Comparison of ENCODE assay signal across 10 cellular contexts in the genomic region with DNA sequence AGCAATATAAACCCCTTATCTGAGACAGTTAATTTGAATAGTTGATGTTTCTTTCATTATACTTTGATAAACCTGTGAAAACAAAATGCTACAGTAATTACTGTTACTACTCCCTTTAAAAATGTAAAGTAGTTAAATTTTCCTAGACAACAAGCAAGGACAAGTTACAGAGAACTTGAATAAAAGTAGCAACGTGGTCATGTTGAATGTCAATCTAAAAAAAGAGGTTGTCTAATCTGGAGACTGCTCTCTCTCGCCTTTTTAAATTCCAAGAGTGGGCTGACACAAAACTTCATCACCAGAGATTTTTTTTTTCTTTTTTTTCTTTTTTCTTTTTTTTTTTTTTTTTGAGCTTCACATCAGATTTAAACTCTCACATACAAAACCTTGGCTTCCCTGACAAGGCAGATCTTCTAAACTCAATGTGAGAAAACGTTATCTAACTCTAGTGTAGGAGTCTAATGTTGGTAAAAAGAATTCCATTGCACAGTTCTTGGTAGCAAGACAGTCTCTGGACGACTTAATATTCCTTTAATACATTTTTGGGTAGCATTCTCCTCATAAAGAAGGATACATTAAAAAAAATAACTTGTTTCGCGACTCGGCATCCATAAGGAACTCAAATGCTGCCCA. TPM values are rescaled to one million over a fixed set of nuclear protein-coding genes. Genes with fewer than 3 reads are reported as not detected.
A peak's percentile ranks its signal among the peaks of the same experiment; 100 is the strongest.
DNase-seq lines count a peak whose midpoint lies in the region; TF ChIP-seq lines count a peak whose summit lies in the region.
"Had no signal": no experiment of that assay in that cellular context is flagged by ENCODE, and none has a peak within 500 bp of the region (broad histone marks: within the 10 kb centered on the region; RNA-seq: fewer than 3 reads in every experiment).

No MANE protein-coding gene starts in this region.

- intact Hi-C loops in activated CD4-positive, alpha-beta memory T cell treated with anti-CD3 and anti-CD28 coated beads for 36 hours (cut with micrococcal nuclease), result no loop called here
- intact Hi-C loops in stomach (cut with DNase I; ENCODE audit: low total_unique reads), result no loop called here

- no peak for TF ChIP-seq POLR2A in stomach (IDR thresholded peaks at IDR 0.05)

- CTCF ChIA-PET in activated CD4-positive, alpha-beta memory T cell treated with anti-CD3 and anti-CD28 coated beads for 36 hours (lab: Charles Lee), result no interaction called here
- CTCF ChIA-PET in activated CD4-positive, alpha-beta memory T cell treated with anti-CD3 and anti-CD28 coated beads, Interleukin-2, amount 10 ng/mL, durations not matched to agents 7 days and 5 days (lab: Charles Lee), result interaction anchor here (0.6 kb wide), 1 partner anchor 573 kb away, joined by 3 read pairs; no protein-coding TSS in a partner anchor

- peak overlapping the region; percentile 47 to 99 (median 95) for H3K27ac ChIP-seq in stomach

- no peak for TF ChIP-seq EP300 in stomach (IDR thresholded peaks at IDR 0.05)

- peaks cover 29% of the 10 kb centered on the region for H3K4me1 Mint-ChIP-seq in activated CD4-positive, alpha-beta memory T cell treated with anti-CD3 and anti-CD28 coated beads for 36 hours (ENCODE audit: low read depth)
- H3K4me1 Mint-ChIP-seq in activated CD4-positive, alpha-beta memory T cell treated with anti-CD3 and anti-CD28 coated beads, Interleukin-2, amount 10 ng/mL, durations not matched to agents 7 days and 5 days, result peaks cover 27% of the 10 kb centered on the region
- peaks cover 41% of the 10 kb centered on the region for H3K4me1 Mint-ChIP-seq in activated naive CD8-positive, alpha-beta T cell treated with anti-CD3 and anti-CD28 coated beads for 36 hours

- no peaks in the 10 kb centered on the region for H3K36me3 ChIP-seq in kidney epithelial cell (ENCODE audit: control insufficient read depth, insufficient read depth, low read length)
- H3K36me3 ChIP-seq in stomach, result no peaks in the 10 kb centered on the region

- H3K27me3 Mint-ChIP-seq in activated CD4-positive, alpha-beta memory T cell treated with anti-CD3 and anti-CD28 coated beads for 36 hours, result peaks cover 1% of the 10 kb centered on the region
- H3K27me3 Mint-ChIP-seq in activated CD4-positive, alpha-beta memory T cell treated with anti-CD3 and anti-CD28 coated beads, Interleukin-2, amount 10 ng/mL, durations not matched to agents 7 days and 5 days, result peaks cover 15% of the 10 kb centered on the region
- peaks cover 4% of the 10 kb centered on the region for H3K27me3 Mint-ChIP-seq in activated naive CD8-positive, alpha-beta T cell treated with anti-CD3 and anti-CD28 coated beads for 36 hours

- no peaks in the 10 kb centered on the region for H3K9me3 Mint-ChIP-seq in activated CD4-positive, alpha-beta memory T cell treated with anti-CD3 and anti-CD28 coated beads for 36 hours
- no peaks in the 10 kb centered on the region for H3K9me3 Mint-ChIP-seq in activated CD4-positive, alpha-beta memory T cell treated with anti-CD3 and anti-CD28 coated beads, Interleukin-2, amount 10 ng/mL, durations not matched to agents 7 days and 5 days
- H3K9me3 Mint-ChIP-seq in activated naive CD8-positive, alpha-beta T cell treated with anti-CD3 and anti-CD28 coated beads for 36 hours, result no peaks in the 10 kb centered on the region

- H3K27me3 ChIP-seq in kidney epithelial cell (ENCODE audit: control insufficient read depth, insufficient read depth, low read length) (no peaks in the 10 kb centered on the region), stomach (no peaks in the 10 kb centered on the region)

- POLR2A ChIA-PET in activated CD4-positive, alpha-beta memory T cell treated with anti-CD3 and anti-CD28 coated beads for 36 hours (lab: Charles Lee), result interaction anchor here (0.8 kb wide), 1 partner anchor 11 kb away, joined by 3 read pairs; no protein-coding TSS in a partner anchor
- POLR2A ChIA-PET in activated CD4-positive, alpha-beta memory T cell treated with anti-CD3 and anti-CD28 coated beads, Interleukin-2, amount 10 ng/mL, durations not matched to agents 7 days and 5 days (lab: Charles Lee), result no interaction called here

- peaks cover 16 to 64% (median 47%) of the 10 kb centered on the region in 4 donors for H3K4me1 ChIP-seq in stomach

- peak overlapping the region; percentile 56 for H3K27ac Mint-ChIP-seq in activated CD4-positive, alpha-beta memory T cell treated with anti-CD3 and anti-CD28 coated beads for 36 hours
- no peak overlapping the region for H3K27ac Mint-ChIP-seq in activated CD4-positive, alpha-beta memory T cell treated with anti-CD3 and anti-CD28 coated beads, Interleukin-2, amount 10 ng/mL, durations not matched to agents 7 days and 5 days
- peak overlapping the region; percentile 98 for H3K27ac Mint-ChIP-seq in activated naive CD8-positive, alpha-beta T cell treated with anti-CD3 and anti-CD28 coated beads for 36 hours

- no peak for DNase-seq in activated CD4-positive, alpha-beta memory T cell treated with anti-CD3 and anti-CD28 coated beads for 36 hours
- DNase-seq in activated CD4-positive, alpha-beta memory T cell treated with anti-CD3 and anti-CD28 coated beads, Interleukin-2, amount 10 ng/mL, durations not matched to agents 7 days and 5 days, result no peak
- no peak for DNase-seq in activated naive CD8-positive, alpha-beta T cell treated with anti-CD3 and anti-CD28 coated beads for 36 hours
- DNase-seq in kidney epithelial cell (ENCODE audit: low read depth) (no peak), stomach (no peak), HCEC 1CT (no peak), AG08395 (ENCODE audit: low spot score) (no peak)
- DNase-seq in activated CD4-positive, CD25-positive, alpha-beta regulatory T cell (lab: John Stamatoyannopoulos, UW), result no peak
- DNase-seq: NCI-H1694 treated with DMSO at 0.1 percent for 48 hours, T-helper 9 cell had no signal

- TF ChIP-seq CTCF in kidney epithelial cell (IDR thresholded peaks at IDR 0.05; ENCODE audit: insufficient read depth, low read length, poor library complexity, severe bottlenecking) (no peak), stomach (IDR thresholded peaks at IDR 0.05) (no peak)

- 39 to 50% (median 48%) methylated on average over 7 of the region's 7 CpGs for WGBS in stomach, 5 donors

- H3K4me3 Mint-ChIP-seq in activated CD4-positive, alpha-beta memory T cell treated with anti-CD3 and anti-CD28 coated beads for 36 hours, result peak overlapping the region; percentile 30
- H3K4me3 Mint-ChIP-seq in activated CD4-positive, alpha-beta memory T cell treated with anti-CD3 and anti-CD28 coated beads, Interleukin-2, amount 10 ng/mL, durations not matched to agents 7 days and 5 days, result no peak overlapping the region
- H3K4me3 Mint-ChIP-seq in activated naive CD8-positive, alpha-beta T cell treated with anti-CD3 and anti-CD28 coated beads for 36 hours, result peak overlapping the region; percentile 96

- H3K9me3 ChIP-seq in stomach, result no peaks in the 10 kb centered on the region

- H3K4me3 ChIP-seq in kidney epithelial cell (ENCODE audit: low read depth, low read length) (peak overlapping the region; percentile 19), stomach (peak overlapping the region; percentile 11 to 83 (median 72))

- H3K36me3 Mint-ChIP-seq in activated CD4-positive, alpha-beta memory T cell treated with anti-CD3 and anti-CD28 coated beads for 36 hours, result peaks cover 15% of the 10 kb centered on the region
- no peaks in the 10 kb centered on the region for H3K36me3 Mint-ChIP-seq in activated CD4-positive, alpha-beta memory T cell treated with anti-CD3 and anti-CD28 coated beads, Interleukin-2, amount 10 ng/mL, durations not matched to agents 7 days and 5 days (ENCODE audit: low read depth)
- H3K36me3 Mint-ChIP-seq in activated naive CD8-positive, alpha-beta T cell treated with anti-CD3 and anti-CD28 coated beads for 36 hours, result peaks cover 47% of the 10 kb centered on the region

RNA-seq across cellular contexts. Expression of a gene that starts 4.1 kb away (rescaled TPM):
- total RNA-seq in activated CD4-positive, alpha-beta memory T cell treated with anti-CD3 and anti-CD28 coated beads for 36 hours, result 100 to 1,000 TPM in 1 of 2 experiments, 10 to 100 TPM in 1; 94.4 to 102 TPM
- total RNA-seq in activated CD4-positive, alpha-beta memory T cell treated with anti-CD3 and anti-CD28 coated beads, Interleukin-2, amount 10 ng/mL, durations not matched to agents 7 days and 5 days, result 10 to 100 TPM; 71.3 to 76.9 TPM
- 100 to 1,000 TPM; 203 to 205 TPM for total RNA-seq in activated naive CD8-positive, alpha-beta T cell treated with anti-CD3 and anti-CD28 coated beads for 36 hours
- total RNA-seq in kidney epithelial cell, result 71.3 and 75.0 TPM in 2 replicates
- total RNA-seq in stomach, result 100 to 1,000 TPM; 109 to 215 (median 159) TPM
- 10 to 100 TPM; 12.3 to 20.5 (median 15.6) TPM for polyA plus RNA-seq in stomach
